In the genomic region with DNA sequence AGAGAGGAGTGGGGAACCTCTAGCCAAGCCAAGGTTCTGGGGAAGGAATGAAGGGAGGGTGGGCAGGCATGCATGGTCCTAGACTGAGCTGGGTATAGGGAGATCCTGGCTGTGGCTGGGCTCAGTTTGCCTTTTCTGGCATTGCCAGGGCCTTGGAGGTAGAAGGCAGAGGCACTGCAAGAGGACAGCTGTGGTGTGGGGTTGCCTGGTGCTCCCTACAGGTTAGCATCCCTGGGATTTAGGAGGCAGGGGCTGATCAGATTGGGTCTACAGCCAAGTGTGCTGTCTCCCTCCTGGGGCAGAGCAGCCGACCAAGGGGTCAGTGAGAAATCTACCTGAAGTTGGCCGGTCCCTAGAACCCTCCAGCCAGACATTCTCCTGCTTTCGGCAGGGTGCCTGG, we compare ENCODE assay signal across 25 cellular contexts. TPM values are rescaled to one million over a fixed set of nuclear protein-coding genes. Genes with fewer than 3 reads are reported as not detected.
A peak's percentile ranks its signal among the peaks of the same experiment; 100 is the strongest.
DNase-seq lines count a peak whose midpoint lies in the region; ATAC-seq, FAIRE-seq and TF ChIP-seq lines count a peak whose summit lies in the region.
"Had no signal": no experiment of that assay in that cellular context is flagged by ENCODE, and none has a peak within 500 bp of the region (broad histone marks: within the 10 kb centered on the region; RNA-seq: fewer than 3 reads in every experiment).

No MANE protein-coding gene starts in this region.

- H4K91ac ChIP-seq in mesenchymal stem cell (ENCODE audit: low read length) = peak overlapping the region; percentile 39

- no peak overlapping the region for H2AFZ ChIP-seq in mesenchymal stem cell (ENCODE audit: low read depth, low read length)

- POLR2A ChIA-PET in GM10248 (lab: Yijun Ruan, JAX) = no interaction called here

- no peak overlapping the region for H3K18ac ChIP-seq in mesenchymal stem cell (ENCODE audit: low read depth in 1 of 2, low read length in 2 of 2)

- no peaks in the 10 kb centered on the region for H3K36me3 ChIP-seq in mesenchymal stem cell (ENCODE audit: control insufficient read depth in 1 of 2, insufficient read depth in 2 of 2, low read depth in 1 of 2, low read length in 2 of 2)
- H3K36me3 ChIP-seq: BLaER1 had no signal

- H3K27ac ChIP-seq in mesenchymal stem cell (ENCODE audit: low read length, poor library complexity, severe bottlenecking) = no peak overlapping the region
- H3K27ac ChIP-seq: BLaER1, RWPE1 had no signal

- no peaks in the 10 kb centered on the region for H3K4me1 ChIP-seq in mesenchymal stem cell (ENCODE audit: control insufficient read depth, insufficient read depth, low read depth, low read length)
- H3K4me1 ChIP-seq: BLaER1 had no signal

- no peak overlapping the region for H4K8ac ChIP-seq in mesenchymal stem cell (ENCODE audit: low read length)

- H3K4ac ChIP-seq in mesenchymal stem cell (ENCODE audit: low read depth in 1 of 2, low read length in 2 of 2) = no peak overlapping the region

- no peaks in the 10 kb centered on the region for H3K79me1 ChIP-seq in mesenchymal stem cell (replicated peaks; ENCODE audit: low read length, poor library complexity, severe bottlenecking)

- H3K27me3 ChIP-seq in mesenchymal stem cell (ENCODE audit: control insufficient read depth in 1 of 2, insufficient read depth in 1 of 2, low read length in 2 of 2) = peaks cover 54 to 85% of the 10 kb centered on the region in 2 experiments
- H3K27me3 ChIP-seq: BLaER1 had no signal

- H2AK5ac ChIP-seq in mesenchymal stem cell (ENCODE audit: low read length, severe bottlenecking) = no peak overlapping the region

- no peak overlapping the region for H3K23ac ChIP-seq in mesenchymal stem cell (ENCODE audit: low read length in 2 of 2)

- CTCF ChIA-PET in GM10248 (lab: Yijun Ruan, JAX) = no interaction called here

- no peak overlapping the region for H2BK120ac ChIP-seq in mesenchymal stem cell (ENCODE audit: low read depth, low read length)

- H3K9ac ChIP-seq in mesenchymal stem cell (ENCODE audit: low read length) = no peak overlapping the region
- H3K9ac ChIP-seq: BLaER1 had no signal

- ATAC-seq in GM21526 (IDR thresholded peaks at IDR 0.05; ENCODE audit: low FRiP score, unreplicated experiment) = no peak
- ATAC-seq: Panc1 had no signal

- H2BK12ac ChIP-seq in mesenchymal stem cell (ENCODE audit: low read length in 2 of 2) = no peak overlapping the region

- H2BK15ac ChIP-seq in mesenchymal stem cell (ENCODE audit: low read depth, poor library complexity, severe bottlenecking) = no peak overlapping the region

- no peak overlapping the region for H3K14ac ChIP-seq in mesenchymal stem cell (ENCODE audit: low read length in 2 of 2)

- TF ChIP-seq CTCF in GM10248 (IDR thresholded peaks at IDR 0.05; ENCODE audit: control extremely low read depth, extremely low read depth, low read depth, missing control alignments) = no peak

- FAIRE-seq in urothelium cell line (lab: Jason Lieb, UNC) = no peak
- FAIRE-seq: H54 had no signal

- WGBS in mesenchymal stem cell = 87% methylated on average over 3 of the region's 3 CpGs

- H2BK5ac ChIP-seq in mesenchymal stem cell (ENCODE audit: low read depth, low read length, poor library complexity, severe bottlenecking) = no peak overlapping the region

- no peak overlapping the region for H3K4me2 ChIP-seq in mesenchymal stem cell (ENCODE audit: low read length, poor library complexity, severe bottlenecking)
- H3K4me2 ChIP-seq: BLaER1 had no signal

- peak; percentile 21 for DNase-seq in activated CD8-positive, alpha-beta memory T cell treated with anti-CD3 and anti-CD28 coated beads for 24 hours
- DNase-seq in activated CD8-positive, alpha-beta memory T cell treated with anti-CD3 and anti-CD28 coated beads, Interleukin-2, amount 50 U/mL, for 4 hours = no peak
- DNase-seq in GM10248 (ENCODE audit: extremely low spot score) = peak; percentile 5
- DNase-seq in mesenchymal stem cell = no peak
- DNase-seq in urothelium cell line (ENCODE audit: low spot score) = peak; percentile 0
- DNase-seq in NCI-H446 treated with DMSO at 0.1 percent for 48 hours (lab: John Stamatoyannopoulos, UW) = no peak
- no peak for DNase-seq in epidermal melanocyte (ENCODE audit: insufficient read length, low spot score)
- DNase-seq: 8988T; ACHN; CD4-positive, alpha-beta T cell; COR-L47; DMS53; NCI-H1048; NCI-H1417; NCI-H1694; NCI-H2029 treated with DMSO at 0.1 percent for 48 hours; NCI-H2227 treated with DMSO at 0.1 percent for 48 hours; NCI-H510A; NCI-H69; SHP77 had no signal

- no peak overlapping the region for H3K4me3 ChIP-seq in mesenchymal stem cell (ENCODE audit: insufficient read depth in 1 of 2, low read depth in 1 of 2, low read length in 2 of 2)
- H3K4me3 ChIP-seq: BLaER1 had no signal

- H3K9me3 ChIP-seq in mesenchymal stem cell (ENCODE audit: control insufficient read depth, low read length) = peaks cover 17% of the 10 kb centered on the region
- H3K9me3 ChIP-seq: BLaER1 had no signal

RNA-seq across cellular contexts. Expression of a gene that starts 15.9 kb away (rescaled TPM):
- polyA plus RNA-seq in mesenchymal stem cell (2013, experiment 1 of 2) = not detected
- not detected for polyA plus RNA-seq in mesenchymal stem cell (2013, experiment 2 of 2)

RNA-seq across cellular contexts. Expression of a gene that starts 16.0 kb away (rescaled TPM):
- polyA plus RNA-seq in mesenchymal stem cell (2013, experiment 1 of 2) = not detected
- polyA plus RNA-seq in mesenchymal stem cell (2013, experiment 2 of 2) = not detected

Comparison
In these comparisons a context has a peak if more than half of its experiments do, and no peak if none do; other contexts are left out.
1. DNase-seq: peak in activated CD8-positive, alpha-beta memory T cell treated with anti-CD3 and anti-CD28 coated beads for 24 hours (single experiment), GM10248 (single experiment) and urothelium cell line (single experiment); none in activated CD8-positive, alpha-beta memory T cell treated with anti-CD3 and anti-CD28 coated beads, Interleukin-2, amount 50 U/mL, for 4 hours (single experiment), mesenchymal stem cell (single experiment), NCI-H446 treated with DMSO at 0.1 percent for 48 hours (single experiment) and epidermal melanocyte (single experiment).